ENCODE assay signal across 2 cellular contexts in genomic region chr12:63714409-63714808, GRCh38. TPM values are rescaled to one million over a fixed set of nuclear protein-coding genes. Genes with fewer than 3 reads are reported as not detected.
"Had no signal": no experiment of that assay in that cellular context is flagged by ENCODE, and none has a peak within 500 bp of the region (broad histone marks: within the 10 kb centered on the region; RNA-seq: fewer than 3 reads in every experiment).

No MANE protein-coding gene starts in this region.

RNA-seq across cellular contexts. Expression of gene DPY19L2, which starts 46.1 kb away (rescaled TPM):
- total RNA-seq: left lobe of liver had no signal
- polyA plus RNA-seq: mammary epithelial cell had no signal
